19 cellular contexts compared by ENCODE assay signal in the genomic region with DNA sequence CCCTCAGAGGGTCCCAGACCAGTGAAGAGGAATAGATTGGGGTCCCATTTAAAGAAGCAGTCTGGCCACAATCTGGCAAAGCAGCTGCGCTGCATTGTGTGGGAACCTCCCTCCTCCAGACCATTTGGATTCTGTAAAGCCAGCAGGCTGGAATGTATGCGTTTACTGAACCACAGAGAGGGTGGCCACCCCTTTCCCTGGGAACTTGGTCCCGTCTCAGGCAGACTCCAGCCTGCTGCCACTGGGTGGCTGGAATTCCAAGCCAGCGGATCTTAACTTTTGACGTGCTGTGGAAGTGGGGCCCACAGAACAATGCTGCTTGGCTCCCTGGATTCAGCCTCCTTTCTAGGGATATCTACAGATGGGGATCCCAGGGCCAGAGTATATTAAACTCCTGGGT.
"Had no signal": no experiment of that assay in that cellular context is flagged by ENCODE, and none has a peak within 500 bp of the region (broad histone marks: within the 10 kb centered on the region; RNA-seq: fewer than 3 reads in every experiment).

No MANE protein-coding gene starts in this region.

- H3K4me3 Mint-ChIP-seq: immature natural killer cell; naive thymus-derived CD4-positive, alpha-beta T cell; neural crest cell had no signal

- H3K36me3 ChIP-seq: esophagus muscularis mucosa, gastrocnemius medialis, heart right ventricle, ovary, right atrium auricular region had no signal

- ATAC-seq: gastrocnemius medialis; heart right ventricle; left ventricle myocardium superior; naive thymus-derived CD4-positive, alpha-beta T cell had no signal

- H3K4me1 ChIP-seq: esophagus muscularis mucosa, gastrocnemius medialis, heart right ventricle, right atrium auricular region had no signal

- H3K4me1 Mint-ChIP-seq: immature natural killer cell; naive thymus-derived CD4-positive, alpha-beta T cell; neural crest cell had no signal

- H3K4me3 ChIP-seq: esophagus muscularis mucosa, gastrocnemius medialis, heart right ventricle, lung, ovary, right atrium auricular region had no signal

- H3K27me3 ChIP-seq: esophagus muscularis mucosa, gastrocnemius medialis, ovary, right atrium auricular region had no signal

- DNase-seq: cortex of kidney; effector memory CD4-positive, alpha-beta T cell; gastrocnemius medialis; heart right ventricle; hypothalamus; immature natural killer cell; left ventricle myocardium superior; mesenchymal stem cell; naive thymus-derived CD4-positive, alpha-beta T cell; nucleus accumbens; ovary; small intestine; stimulated activated CD4-positive, alpha-beta T cell treated with anti-CD3 and anti-CD28 coated beads, Interleukin-12 subunit alpha, Interleukin-12 subunit beta, amount 100 ng/mL, for 4 hours; stimulated activated naive CD4-positive, alpha-beta T cell treated with Interleukin-2 at 50 U/mL for 16 hours; trophoblast cell had no signal

- H3K36me3 Mint-ChIP-seq: immature natural killer cell; naive thymus-derived CD4-positive, alpha-beta T cell had no signal

- H3K27ac Mint-ChIP-seq: immature natural killer cell; naive thymus-derived CD4-positive, alpha-beta T cell had no signal

- H3K27me3 Mint-ChIP-seq: naive thymus-derived CD4-positive, alpha-beta T cell had no signal

- H3K9me3 ChIP-seq: esophagus muscularis mucosa, gastrocnemius medialis, ovary, right atrium auricular region had no signal
